In the genomic region with DNA sequence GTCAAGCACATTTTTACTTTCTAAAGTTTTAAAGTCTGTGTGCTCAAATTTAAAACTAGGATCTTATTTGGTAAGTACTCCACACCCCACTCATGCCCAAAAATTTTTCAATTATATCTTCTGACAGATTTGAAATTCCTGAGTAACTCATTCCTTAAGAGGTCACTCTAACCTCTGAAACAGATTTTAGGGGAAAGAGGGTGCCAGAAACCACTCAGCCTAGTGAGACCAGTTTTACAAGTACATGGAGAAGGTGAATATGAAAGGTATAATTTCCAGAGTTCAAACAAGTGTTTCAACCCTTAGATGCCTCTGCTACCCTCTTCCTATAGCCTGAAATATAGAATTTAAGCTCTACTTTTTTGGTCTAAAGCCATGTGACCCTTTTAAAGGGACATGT, we compare ENCODE assay signal across 32 cellular contexts.
DNase-seq lines count a peak whose midpoint lies in the region; ATAC-seq, FAIRE-seq and TF ChIP-seq lines count a peak whose summit lies in the region.
"Had no signal": no experiment of that assay in that cellular context is flagged by ENCODE, and none has a peak within 500 bp of the region (broad histone marks: within the 10 kb centered on the region; RNA-seq: fewer than 3 reads in every experiment).

No MANE protein-coding gene starts in this region.

- H3K36me3 ChIP-seq in mesenchymal stem cell (ENCODE audit: control insufficient read depth in 1 of 2, insufficient read depth in 2 of 2, low read depth in 1 of 2, low read length in 2 of 2) = no peaks in the 10 kb centered on the region
- no peaks in the 10 kb centered on the region for H3K36me3 ChIP-seq in transverse colon
- H3K36me3 ChIP-seq: adrenal gland, neutrophil had no signal

- no peak overlapping the region for H3K18ac ChIP-seq in mesenchymal stem cell (ENCODE audit: low read depth in 1 of 2, low read length in 2 of 2)

- peak overlapping the region in 1 of 2 experiments; percentile 44 for H3K4me3 ChIP-seq in mesenchymal stem cell (ENCODE audit: insufficient read depth in 1 of 2, low read depth in 1 of 2, low read length in 2 of 2)
- no peak overlapping the region for H3K4me3 ChIP-seq in transverse colon
- H3K4me3 ChIP-seq: K562, SK-N-MC had no signal

- H2BK15ac ChIP-seq in mesenchymal stem cell (ENCODE audit: low read depth, poor library complexity, severe bottlenecking) = no peak overlapping the region

- peak; percentile 21 for FAIRE-seq in endometrium (lab: Jason Lieb, UNC)
- FAIRE-seq: K562, TTC549 had no signal

- H3K27me3 ChIP-seq in mesenchymal stem cell (ENCODE audit: control insufficient read depth in 1 of 2, insufficient read depth in 1 of 2, low read length in 2 of 2) (peaks cover 0 to 15% of the 10 kb centered on the region in 2 experiments), transverse colon (no peaks in the 10 kb centered on the region)
- H3K27me3 ChIP-seq: adrenal gland had no signal

- intact Hi-C loops in transverse colon (cut with DNase I; ENCODE audit: low total_unique reads) = no loop called here

- H3K9me3 ChIP-seq in mesenchymal stem cell (ENCODE audit: control insufficient read depth, low read length) (no peaks in the 10 kb centered on the region), transverse colon (no peaks in the 10 kb centered on the region)
- H3K9me3 ChIP-seq: adrenal gland, neutrophil had no signal

- no peak for TF ChIP-seq CTCF in transverse colon (IDR thresholded peaks at IDR 0.05)

- no peak overlapping the region for H3K4ac ChIP-seq in mesenchymal stem cell (ENCODE audit: low read depth in 1 of 2, low read length in 2 of 2)

- no peak overlapping the region for H3K14ac ChIP-seq in mesenchymal stem cell (ENCODE audit: low read length in 2 of 2)

- no peak for TF ChIP-seq POLR2A in transverse colon (IDR thresholded peaks at IDR 0.05)

- no peak overlapping the region for H2BK5ac ChIP-seq in mesenchymal stem cell (ENCODE audit: low read depth, low read length, poor library complexity, severe bottlenecking)

- H3K4me1 ChIP-seq in mesenchymal stem cell (ENCODE audit: control insufficient read depth, insufficient read depth, low read depth, low read length) (no peaks in the 10 kb centered on the region), transverse colon (peaks cover 0 to 12% (median 9%) of the 10 kb centered on the region in 4 donors)

- H2BK12ac ChIP-seq in mesenchymal stem cell (ENCODE audit: low read length in 2 of 2) = no peak overlapping the region

- no peak overlapping the region for H3K23ac ChIP-seq in mesenchymal stem cell (ENCODE audit: low read length in 2 of 2)

- no peak overlapping the region for H3K4me2 ChIP-seq in mesenchymal stem cell (ENCODE audit: low read length, poor library complexity, severe bottlenecking)

- DNase-seq in SIG-M5 treated with dmso at 0.1 percent for 504 hours (lab: John Stamatoyannopoulos, UW; ENCODE audit: unreplicated experiment) (peak; percentile 23), SIG-M5 (lab: John Stamatoyannopoulos, UW) (no peak), mesenchymal stem cell (no peak), transverse colon (no peak), HUDEP-2 (lab: John Stamatoyannopoulos, UW; ENCODE audit: unreplicated experiment in 76 of 76) (no peak)
- DNase-seq in activated CD8-positive, alpha-beta memory T cell treated with anti-CD3 and anti-CD28 coated beads for 24 hours = no peak
- DNase-seq: activated CD4-positive, alpha-beta memory T cell treated with anti-CD3 and anti-CD28 coated beads for 36 hours; activated CD4-positive, alpha-beta T cell treated with anti-CD3 and anti-CD28 coated beads for 1 hour; activated CD8-positive, alpha-beta memory T cell treated with anti-CD3 and anti-CD28 coated beads, Interleukin-2, amount 50 U/mL, for 4 hours; activated naive CD4-positive, alpha-beta T cell treated with Interleukin-2 at 50 U/mL for 16 hours; adrenal gland; Calu3; dermis blood vessel endothelial cell; hypothalamus; immature natural killer cell; left cardiac atrium; midbrain; naive B cell; NCI-H1092 treated with DMSO at 0.1 percent for 48 hours; NCI-H187; NCI-H446 treated with DMSO at 0.1 percent for 48 hours; NCI-H774; stimulated activated CD4-positive, alpha-beta T cell treated with anti-CD3 and anti-CD28 coated beads, Interleukin-1b, Interleukin-23, amount 100 ng/mL, for 48 hours; stimulated activated naive CD4-positive, alpha-beta T cell treated with Interleukin-2 at 50 U/mL for 16 hours; T-helper 17 cell had no signal

- H3K9ac ChIP-seq in mesenchymal stem cell (ENCODE audit: low read length) = peak overlapping the region; percentile 41

- H2AK5ac ChIP-seq in mesenchymal stem cell (ENCODE audit: low read length, severe bottlenecking) = no peak overlapping the region

- H2AFZ ChIP-seq in mesenchymal stem cell (ENCODE audit: low read depth, low read length) = no peak overlapping the region

- in situ Hi-C loops in transverse colon (cut with MboI; ENCODE audit: low pct_ligation_motif_present in 1 of 4, low pct_unique_long_range_greater_than_20kb in 1 of 4, low sequenced_read_pairs in 3 of 4) = loop anchor here (10.0 to 25.0 kb wide), 3 partner anchors 595 to 895 kb away; a partner anchor contains a TSS

- no peak overlapping the region for H3K27ac ChIP-seq in mesenchymal stem cell (ENCODE audit: low read length, poor library complexity, severe bottlenecking)
- no peak overlapping the region for H3K27ac ChIP-seq in transverse colon
- H3K27ac ChIP-seq: 22Rv1, adrenal gland, neutrophil, SK-N-MC had no signal

- H2BK120ac ChIP-seq in mesenchymal stem cell (ENCODE audit: low read depth, low read length) = no peak overlapping the region

- ATAC-seq in GM21390 (IDR thresholded peaks at IDR 0.05; ENCODE audit: unreplicated experiment) = no peak
- ATAC-seq: K562, T-helper 17 cell had no signal

- TF ChIP-seq EP300 in transverse colon (IDR thresholded peaks at IDR 0.05; ENCODE audit: low read depth) = no peak

- H4K91ac ChIP-seq in mesenchymal stem cell (ENCODE audit: low read length) = no peak overlapping the region

- H4K8ac ChIP-seq in mesenchymal stem cell (ENCODE audit: low read length) = no peak overlapping the region

- H3K79me1 ChIP-seq in mesenchymal stem cell (replicated peaks; ENCODE audit: low read length, poor library complexity, severe bottlenecking) = no peaks in the 10 kb centered on the region
